ENCODE assay signal across 11 cellular contexts in genomic region chr3:105365171-105365535, GRCh38. TPM values are rescaled to one million over a fixed set of nuclear protein-coding genes. Genes with fewer than 3 reads are reported as not detected.
A peak's percentile ranks its signal among the peaks of the same experiment; 100 is the strongest.
DNase-seq lines count a peak whose midpoint lies in the region; ATAC-seq and TF ChIP-seq lines count a peak whose summit lies in the region.
"Had no signal": no experiment of that assay in that cellular context is flagged by ENCODE, and none has a peak within 500 bp of the region (broad histone marks: within the 10 kb centered on the region; RNA-seq: fewer than 3 reads in every experiment).

No MANE protein-coding gene starts in this region.

- no peaks in the 10 kb centered on the region for H4K20me1 ChIP-seq in GM23338 (replicated peaks; ENCODE audit: insufficient read depth)

- H3K36me3 ChIP-seq in GM23338 (ENCODE audit: insufficient read depth) = no peaks in the 10 kb centered on the region

- peak; percentile 26 for DNase-seq in GM23338 (ENCODE audit: low spot score)
- peak in 1 of 2 donors; percentile 41 for DNase-seq in foreskin fibroblast
- no peak for DNase-seq in skeletal muscle cell (ENCODE audit: low read depth)
- no peak for DNase-seq in erythroblast (lab: John Stamatoyannopoulos, UW)
- no peak for DNase-seq in mucosa of gallbladder (ENCODE audit: low spot score)
- DNase-seq in activated CD4-positive, alpha-beta T cell treated with anti-CD3 and anti-CD28 coated beads for 1 hour = no peak
- no peak for DNase-seq in UCSD-AML1 (lab: John Stamatoyannopoulos, UW; ENCODE audit: unreplicated experiment)
- DNase-seq: activated CD4-positive, alpha-beta T cell treated with anti-CD3 and anti-CD28 coated beads, Interleukin-2, amount 50 U/mL, for 4 hours had no signal

- peaks cover 4% of the 10 kb centered on the region; the same call in 1 of the 2 replicates for H3K79me2 ChIP-seq in GM23338 (replicated peaks; ENCODE audit: insufficient read depth)

- peak overlapping the region; percentile 79 for H3K4me3 ChIP-seq in GM23338
- peak overlapping the region; percentile 96 for H3K4me3 ChIP-seq in WI38 (ENCODE audit: low read depth, low read length)
- peak overlapping the region; percentile 77 to 79 for H3K4me3 ChIP-seq in foreskin fibroblast (ENCODE audit: low read depth in 1 of 2, low read length in 2 of 2)
- peak overlapping the region; percentile 95 for H3K4me3 ChIP-seq in skeletal muscle cell (ENCODE audit: low read depth, low read length)
- H3K4me3 ChIP-seq: K562 had no signal

- H3K27ac Mint-ChIP-seq in GM23338 = no peak overlapping the region

- no peaks in the 10 kb centered on the region for H3K36me3 Mint-ChIP-seq in GM23338 (ENCODE audit: low read depth)

- peaks cover 23% of the 10 kb centered on the region for H3K27me3 Mint-ChIP-seq in GM23338 (ENCODE audit: insufficient read depth, low read depth, poor library complexity)

- no peaks in the 10 kb centered on the region for H3F3A ChIP-seq in GM23338 (replicated peaks; ENCODE audit: low read depth)

- peak overlapping the region; percentile 92 for H3K4me3 Mint-ChIP-seq in GM23338

- no peaks in the 10 kb centered on the region for H3K9me2 ChIP-seq in GM23338 (ENCODE audit: insufficient read depth)

- H2AFZ ChIP-seq in GM23338 = peak overlapping the region; percentile 90; the same call in 1 of the 2 replicates

- H3K4me2 ChIP-seq in GM23338 = peak overlapping the region; percentile 91

- ATAC-seq in GM23338 = no peak
- ATAC-seq: K562, left colon had no signal

- peaks cover 8% of the 10 kb centered on the region for H3K4me1 ChIP-seq in GM23338 (ENCODE audit: insufficient read depth)

- H3K27ac ChIP-seq in GM23338 (ENCODE audit: low read depth) = no peak overlapping the region

- peaks cover 19% of the 10 kb centered on the region for H3K4me1 Mint-ChIP-seq in GM23338

- TF ChIP-seq CTCF in GM23338 (conservative IDR thresholded peaks at IDR 0.05; ENCODE audit: low read depth in 2 of 2) (no peak), WI38 (IDR thresholded peaks at IDR 0.05; ENCODE audit: low read depth, low read length) (no peak), foreskin fibroblast (IDR thresholded peaks at IDR 0.05; ENCODE audit: low read depth, low read length) (no peak)

- no peaks in the 10 kb centered on the region for H3K9me3 Mint-ChIP-seq in GM23338

- peaks cover 30% of the 10 kb centered on the region for H3K27me3 ChIP-seq in GM23338 (ENCODE audit: insufficient read depth)

- TF ChIP-seq POLR2A in erythroblast (IDR thresholded peaks at IDR 0.05; ENCODE audit: low read length) = no peak

TF ChIP-seq in GM23338, 12 proteins besides CTCF, POLR2A, EP300 and RAD21:
- TF ChIP-seq POLR2AphosphoS5 (IDR thresholded peaks at IDR 0.05; ENCODE audit: low read depth) (no peak), EZH2phosphoT487 (IDR thresholded peaks at IDR 0.05; ENCODE audit: unreplicated experiment) (no peak), NANOG (IDR thresholded peaks at IDR 0.05; ENCODE audit: borderline replicate concordance) (no peak), CREB1 (CRISPR knock-in tag; IDR thresholded peaks at IDR 0.05; ENCODE audit: low read depth) (no peak), JUNB (IDR thresholded peaks at IDR 0.05; ENCODE audit: unreplicated experiment) (no peak), ZNF331 (CRISPR knock-in tag; IDR thresholded peaks at IDR 0.05; ENCODE audit: low read depth) (no peak), ZNF462 (CRISPR knock-in tag; IDR thresholded peaks at IDR 0.05) (no peak), STAT1 (IDR thresholded peaks at IDR 0.05; ENCODE audit: unreplicated experiment) (no peak), EZH2 (IDR thresholded peaks at IDR 0.05; ENCODE audit: low read depth, unreplicated experiment) (no peak), ETS1 (IDR thresholded peaks at IDR 0.05) (no peak)

RNA-seq across cellular contexts. Expression of gene ALCAM, which starts 1.6 kb away (rescaled TPM):
- 29.7 and 36.0 TPM in 2 replicates for total RNA-seq in GM23338 (2014; rRNA removed; shearing (Covaris generic))
- 11.3 and 14.2 TPM in 2 replicates for polyA plus RNA-seq in GM23338 (2016; fragmentation: Nextera tagmentation; extraction: Ambion mirVana)
- total RNA-seq in mucosa of gallbladder = 43.9 TPM
